8 cellular contexts compared by ENCODE assay signal in genomic region chr6:2767327-2767985, GRCh38. TPM values are rescaled to one million over a fixed set of nuclear protein-coding genes. Genes with fewer than 3 reads are reported as not detected.
A peak's percentile ranks its signal among the peaks of the same experiment; 100 is the strongest.
DNase-seq lines count a peak whose midpoint lies in the region; ATAC-seq and TF ChIP-seq lines count a peak whose summit lies in the region.

No MANE protein-coding gene starts in this region.

- peak overlapping the region; percentile 83 for H3K4me3 ChIP-seq in PC-9
- H3K4me3 ChIP-seq in rectal smooth muscle tissue (ENCODE audit: low read length), result peak overlapping the region; percentile 82

- intact Hi-C loops in PC-9 (cut with micrococcal nuclease; ENCODE audit: unreplicated experiment), result loop anchor here (5.0 to 10.0 kb wide), 4 partner anchors 297 to 1173 kb away; partner anchors contain the start of genes GMDS and RIPK1

- H3K4me1 ChIP-seq in ES-I3 (ENCODE audit: insufficient read depth, low read length) (peaks cover 10% of the 10 kb centered on the region), PC-9 (replicated peaks; ENCODE audit: insufficient read depth) (peaks cover 13% of the 10 kb centered on the region), rectal smooth muscle tissue (ENCODE audit: control insufficient read depth, insufficient read depth, low read length) (peaks cover 13% of the 10 kb centered on the region)

- H3K36me3 ChIP-seq in ES-I3 (ENCODE audit: insufficient read depth, low read length) (no peaks in the 10 kb centered on the region), PC-9 (ENCODE audit: low read depth) (0 out of 2 replicates have a peak, but pooled peaks cover 4% of the 10 kb centered on the region), rectal smooth muscle tissue (ENCODE audit: control insufficient read depth, insufficient read depth, low read length) (peaks cover 3% of the 10 kb centered on the region)

- no peak for TF ChIP-seq CTCF in PC-9 (conservative IDR thresholded peaks at IDR 0.05)

- no peaks in the 10 kb centered on the region for H3K9me3 ChIP-seq in ES-I3 (ENCODE audit: control insufficient read depth, insufficient read depth, low read length)
- H3K9me3 ChIP-seq in PC-9 (ENCODE audit: insufficient read depth, low read depth), result no peaks in the 10 kb centered on the region

- H3F3A ChIP-seq in PC-9 (ENCODE audit: insufficient read depth, low read depth), result peaks cover 6% of the 10 kb centered on the region

- CTCF ChIA-PET in PC-9 (lab: Charles Lee), result no interaction called here

- POLR2A ChIA-PET in PC-9 (lab: Charles Lee; ENCODE audit: unreplicated experiment), result no interaction called here

- no peak overlapping the region for H3K27ac ChIP-seq in PC-9
- H3K27ac ChIP-seq in rectal smooth muscle tissue (ENCODE audit: low read depth, low read length), result no peak overlapping the region

- no peak overlapping the region for H2AFZ ChIP-seq in PC-9

- H3K79me2 ChIP-seq in PC-9 (ENCODE audit: low read depth), result peaks cover 65% of the 10 kb centered on the region

- peak overlapping the region; percentile 93 for H3K4me2 ChIP-seq in PC-9

- H4K20me1 ChIP-seq in PC-9 (ENCODE audit: insufficient read depth), result peaks cover 20% of the 10 kb centered on the region; the same call in 1 of the 2 replicates

- no peak for TF ChIP-seq POLR2A in erythroblast (IDR thresholded peaks at IDR 0.05; ENCODE audit: low read length)

- ATAC-seq in GM21619 (IDR thresholded peaks at IDR 0.05; ENCODE audit: unreplicated experiment), result no peak
- ATAC-seq in HG02973 (IDR thresholded peaks at IDR 0.05; ENCODE audit: unreplicated experiment), result no peak
- ATAC-seq in HG03025 (IDR thresholded peaks at IDR 0.05; ENCODE audit: low FRiP score, unreplicated experiment), result no peak

- TSS peak; percentile 29 for BruUV-seq in PC-9 (replicated peaks; lab: Mats Ljungman, UMichigan)

- H3K9ac ChIP-seq in ES-I3 (ENCODE audit: low read depth, low read length) (peak overlapping the region; percentile 80; the same call in 1 of the 2 replicates), rectal smooth muscle tissue (ENCODE audit: low read length) (no peak overlapping the region)

- H3K9me2 ChIP-seq in PC-9 (ENCODE audit: insufficient read depth), result no peaks in the 10 kb centered on the region

- no peak for DNase-seq in PC-9
- DNase-seq in erythroblast (lab: John Stamatoyannopoulos, UW), result peak; percentile 40 to 61
- DNase-seq in NCI-H446 treated with DMSO at 0.1 percent for 48 hours (lab: John Stamatoyannopoulos, UW), result no peak

- H3K27me3 ChIP-seq in PC-9 (ENCODE audit: insufficient read depth, low read depth) (no peaks in the 10 kb centered on the region), rectal smooth muscle tissue (ENCODE audit: control insufficient read depth, insufficient read depth, low read length) (no peaks in the 10 kb centered on the region)

RNA-seq across cellular contexts. Expression of gene WRNIP1, which starts 2.3 kb away (rescaled TPM):
- total RNA-seq in PC-9 (2021), result 61.4 and 69.5 TPM in 2 replicates

RNA-seq across cellular contexts. Expression of gene MYLK4, which starts 16.7 kb away (rescaled TPM):
- 1.1 and 1.6 TPM in 2 replicates for total RNA-seq in PC-9 (2021)

Comparison
In these comparisons a context has a peak if more than half of its experiments do, and no peak if none do; other contexts are left out.
1. DNase-seq: peak in erythroblast (2 of 2); none in PC-9 (0 of 2) and NCI-H446 treated with DMSO at 0.1 percent for 48 hours (single experiment).